In the genomic region with DNA sequence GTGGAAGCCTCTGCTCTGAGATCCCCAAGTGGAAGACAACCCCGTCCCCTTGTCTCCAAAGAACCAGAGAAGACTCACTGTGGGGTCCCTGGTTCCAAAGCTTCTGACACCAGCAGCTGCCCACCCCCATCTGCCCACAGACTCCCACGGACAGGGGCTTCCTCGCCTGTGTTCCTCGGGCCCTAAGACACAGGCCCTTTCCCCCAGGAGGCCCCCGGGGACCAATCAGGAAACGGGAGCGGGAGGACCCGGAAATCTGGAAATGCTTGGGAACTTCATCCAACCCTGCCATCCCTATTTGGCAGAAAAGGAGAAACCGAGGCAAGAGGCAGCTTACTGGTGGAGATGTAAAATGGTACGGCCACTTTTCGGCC, we compare ENCODE assay signal across 13 cellular contexts.
DNase-seq lines count a peak whose midpoint lies in the region; ATAC-seq and TF ChIP-seq lines count a peak whose summit lies in the region.
"Had no signal": no experiment of that assay in that cellular context is flagged by ENCODE, and none has a peak within 500 bp of the region (broad histone marks: within the 10 kb centered on the region; RNA-seq: fewer than 3 reads in every experiment).

No MANE protein-coding gene starts in this region.

- H3K9me3 Mint-ChIP-seq in T-helper 2 cell treated with Interferon-gamma antibody and Interleukin-4, amounts not matched to agents 5 μg/mL and 100 μg/mL, for 36 hours, result no peaks in the 10 kb centered on the region
- H3K9me3 Mint-ChIP-seq: endodermal cell had no signal

- H3K27me3 Mint-ChIP-seq in T-helper 2 cell treated with Interferon-gamma antibody and Interleukin-4, amounts not matched to agents 5 μg/mL and 100 μg/mL, for 36 hours (ENCODE audit: low read depth), result no peaks in the 10 kb centered on the region

- H3K27ac ChIP-seq in angular gyrus (ENCODE audit: low read depth, low read length) (peak overlapping the region; percentile 74), left lung (peak overlapping the region; percentile 69 to 84), subcutaneous abdominal adipose tissue (ENCODE audit: low read depth, low read length) (peak overlapping the region; percentile 83)

- peaks cover 20% of the 10 kb centered on the region for H3K36me3 Mint-ChIP-seq in T-helper 2 cell treated with Interferon-gamma antibody and Interleukin-4, amounts not matched to agents 5 μg/mL and 100 μg/mL, for 36 hours (ENCODE audit: low read depth)

- peaks cover 0 to 53% of the 10 kb centered on the region in 2 donors for H3K36me3 ChIP-seq in left lung
- H3K36me3 ChIP-seq in subcutaneous abdominal adipose tissue (ENCODE audit: control insufficient read depth in 5 of 5, insufficient read depth in 5 of 5, low read length in 5 of 5), result peaks cover 0 to 43% (median 29%) of the 10 kb centered on the region in 5 donors
- H3K36me3 ChIP-seq: thyroid gland had no signal

- peak overlapping the region; percentile 74 for H3K4me3 Mint-ChIP-seq in T-helper 2 cell treated with Interferon-gamma antibody and Interleukin-4, amounts not matched to agents 5 μg/mL and 100 μg/mL, for 36 hours
- H3K4me3 Mint-ChIP-seq: endodermal cell had no signal

- H3K4me1 ChIP-seq in left lung (peaks cover 36 to 82% of the 10 kb centered on the region in 2 donors), subcutaneous abdominal adipose tissue (ENCODE audit: control insufficient read depth in 5 of 5, insufficient read depth in 5 of 5, low read length in 5 of 5) (peaks cover 14 to 72% (median 64%) of the 10 kb centered on the region in 5 donors)

- H3K4me3 ChIP-seq in left lung (no peak overlapping the region), subcutaneous abdominal adipose tissue (ENCODE audit: low read depth in 1 of 5, low read length in 5 of 5) (peak overlapping the region in 1 of 5 donors; percentile 5)
- H3K4me3 ChIP-seq: thyroid gland had no signal

- H3K27me3 ChIP-seq in left lung (no peaks in the 10 kb centered on the region), subcutaneous abdominal adipose tissue (ENCODE audit: control insufficient read depth in 5 of 5, insufficient read depth in 4 of 5, low read length in 5 of 5) (no peaks in the 10 kb centered on the region)
- H3K27me3 ChIP-seq: thyroid gland had no signal

- no peak for ATAC-seq in left lung

- H3K27ac Mint-ChIP-seq in T-helper 2 cell treated with Interferon-gamma antibody and Interleukin-4, amounts not matched to agents 5 μg/mL and 100 μg/mL, for 36 hours, result peak overlapping the region; percentile 90

- H3K9ac ChIP-seq in subcutaneous abdominal adipose tissue (ENCODE audit: low read length in 5 of 5), result peak overlapping the region in 3 of 5 donors; percentile 4 to 53 (median 28)

- no peaks in the 10 kb centered on the region for H3K9me3 ChIP-seq in left lung
- H3K9me3 ChIP-seq in subcutaneous abdominal adipose tissue (ENCODE audit: control insufficient read depth in 5 of 5, low read length in 5 of 5), result no peaks in the 10 kb centered on the region
- H3K9me3 ChIP-seq: thyroid gland had no signal

- TF ChIP-seq CTCF in left lung (IDR thresholded peaks at IDR 0.05), result no peak

- peaks cover 36% of the 10 kb centered on the region for H3K4me1 Mint-ChIP-seq in T-helper 2 cell treated with Interferon-gamma antibody and Interleukin-4, amounts not matched to agents 5 μg/mL and 100 μg/mL, for 36 hours (ENCODE audit: low read depth)

- intact Hi-C loops in left lung (cut with DNase I), result no loop called here

- DNase-seq in T-helper 2 cell treated with Interferon-gamma antibody and Interleukin-4, amounts not matched to agents 5 μg/mL and 100 μg/mL, for 36 hours (ENCODE audit: low spot score), result no peak
- DNase-seq in T-helper 2 cell (no peak), left lung (peak in 1 of 2 donors; percentile 57), NCI-H526 treated with DMSO at 0.1 percent for 48 hours (lab: John Stamatoyannopoulos, UW) (no peak), DMS79 (lab: John Stamatoyannopoulos, UW) (no peak), pons (ENCODE audit: low spot score) (no peak)
- DNase-seq: activated CD8-positive, alpha-beta memory T cell treated with anti-CD3 and anti-CD28 coated beads, Interleukin-2, amount 50 U/mL, for 48 hours; endodermal cell; MV-4-11; stimulated activated CD4-positive, alpha-beta T cell treated with anti-CD3 and anti-CD28 coated beads, Interleukin-12 subunit alpha, Interleukin-12 subunit beta, amount 100 ng/mL, for 4 hours; thyroid gland had no signal
